In the genomic region with DNA sequence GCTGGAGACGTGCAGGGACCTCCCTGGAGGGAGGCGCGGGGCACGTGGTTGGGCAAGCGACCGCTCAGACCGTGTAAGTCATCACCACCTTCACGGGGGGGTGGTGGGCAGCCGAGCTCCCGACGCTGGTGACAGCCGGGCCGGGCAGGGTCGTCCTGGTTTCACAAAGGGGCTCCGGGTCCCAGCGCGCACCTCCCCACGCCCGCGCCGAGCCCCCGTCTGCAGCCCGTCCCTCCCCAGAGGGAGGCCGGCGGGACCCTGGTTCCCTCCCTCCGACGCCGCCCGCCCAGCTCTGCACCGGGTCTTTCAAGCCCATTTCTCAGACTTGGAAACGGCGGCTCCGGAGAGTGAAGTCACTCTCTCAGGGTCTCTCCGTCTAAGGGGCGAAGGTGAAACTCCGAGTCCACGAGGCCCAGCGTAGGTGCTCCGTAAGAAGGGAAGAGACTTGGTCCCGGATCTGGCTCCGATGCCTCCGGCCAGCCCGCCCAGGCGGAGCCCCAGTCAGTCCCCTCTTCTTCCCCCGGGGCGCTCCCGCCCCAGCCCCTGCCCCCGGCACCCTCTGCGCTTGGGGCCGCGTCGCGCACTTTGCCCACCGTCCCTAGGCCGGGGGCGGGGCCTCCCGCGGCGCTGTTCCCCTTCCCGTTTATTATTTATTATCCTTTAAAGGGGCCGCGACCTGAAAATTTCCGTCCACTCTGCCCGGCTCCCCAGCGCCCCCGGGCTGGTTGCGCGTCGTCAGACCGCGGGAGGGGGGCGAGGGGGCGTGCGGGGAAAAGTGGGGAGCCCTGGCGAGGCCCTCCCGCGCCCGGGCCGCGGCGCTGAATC, we compare ENCODE assay signal across 1 cellular context.
A peak's percentile ranks its signal among the peaks of the same experiment; 100 is the strongest.
TF ChIP-seq lines count a peak whose summit lies in the region.

No MANE protein-coding gene starts in this region.

TF ChIP-seq in HepG2, 621 proteins besides CTCF, POLR2A, EP300 and RAD21 (continued from another document):
- TF ChIP-seq AKNA (CRISPR knock-in tag; IDR thresholded peaks at IDR 0.05; ENCODE audit: borderline replicate concordance) (no peak), TCF7L2 (IDR thresholded peaks at IDR 0.05; ENCODE audit: low read depth, low read length) (no peak), GTF3A (CRISPR knock-in tag; conservative IDR thresholded peaks at IDR 0.05) (no peak; the same call in 1 of the 2 replicates), ZSCAN29 (CRISPR knock-in tag; conservative IDR thresholded peaks at IDR 0.05) (0 out of 2 replicates have a peak, but pooled peaks have one; percentile 44), HOXA7 (CRISPR knock-in tag; IDR thresholded peaks at IDR 0.05) (no peak), MIER2 (CRISPR knock-in tag; IDR thresholded peaks at IDR 0.05) (no peak), TCF7 (IDR thresholded peaks at IDR 0.05; ENCODE audit: low read depth) (0 out of 2 replicates have a peak, but pooled peaks have one; percentile 11), HNRNPLL (IDR thresholded peaks at IDR 0.05; ENCODE audit: low read depth, low read length, poor library complexity, severe bottlenecking) (peak; percentile 40), RORA (CRISPR knock-in tag; IDR thresholded peaks at IDR 0.05) (no peak), REL (CRISPR knock-in tag; conservative IDR thresholded peaks at IDR 0.05) (0 out of 2 replicates have a peak, but pooled peaks have one; percentile 39), PBX3 (CRISPR knock-in tag; IDR thresholded peaks at IDR 0.05; ENCODE audit: borderline replicate concordance) (no peak), RBM22 (optimal IDR thresholded peaks at IDR 0.05; ENCODE audit: low read length) (peak; percentile 24), POLR2G (IDR thresholded peaks at IDR 0.05; ENCODE audit: low read depth, low read length) (peak; percentile 38; the same call in 1 of the 2 replicates), HNF1B (CRISPR knock-in tag; IDR thresholded peaks at IDR 0.05) (no peak), ZNF138 (CRISPR knock-in tag; IDR thresholded peaks at IDR 0.05; ENCODE audit: low read depth) (no peak), TCF12 (IDR thresholded peaks at IDR 0.05) (no peak), TCF12 (CRISPR knock-in tag; IDR thresholded peaks at IDR 0.05) (no peak), TGIF2 (CRISPR knock-in tag; IDR thresholded peaks at IDR 0.05) (no peak), SOX13 (IDR thresholded peaks at IDR 0.05) (no peak; the same call in 1 of the 2 replicates), SOX13 (CRISPR knock-in tag; conservative IDR thresholded peaks at IDR 0.05 in 1 of 2, IDR thresholded peaks at IDR 0.05 in 1 of 2) (0 out of 4 replicates have a peak, but pooled peaks of 1 of the 2 experiments have one; percentile 6), ZBTB14 (CRISPR knock-in tag; IDR thresholded peaks at IDR 0.05) (no peak), ZNF430 (CRISPR knock-in tag; IDR thresholded peaks at IDR 0.05) (no peak), BCLAF1 (IDR thresholded peaks at IDR 0.05) (no peak)
